ENCODE assay signal across 17 cellular contexts in genomic region chr10:24680647-24681475, GRCh38. TPM values are rescaled to one million over a fixed set of nuclear protein-coding genes. Genes with fewer than 3 reads are reported as not detected.
DNase-seq lines count a peak whose midpoint lies in the region; ATAC-seq and TF ChIP-seq lines count a peak whose summit lies in the region.
"Had no signal": no experiment of that assay in that cellular context is flagged by ENCODE, and none has a peak within 500 bp of the region (broad histone marks: within the 10 kb centered on the region; RNA-seq: fewer than 3 reads in every experiment).

No MANE protein-coding gene starts in this region.

- in situ Hi-C loops in Panc1 (cut with HindIII; ENCODE audit: low pct_unique_long_range_greater_than_20kb, low sequenced_read_pairs): no loop called here

- peak overlapping the region; percentile 44; the same call in 1 of the 2 replicates for H3K27ac ChIP-seq in Panc1 (ENCODE audit: low read length)
- H3K27ac ChIP-seq: neural progenitor cell, upper lobe of right lung had no signal

- no peaks in the 10 kb centered on the region for H3K27me3 Mint-ChIP-seq in stimulated activated memory B cell treated with anti-CD40 and anti-IgM and Interleukin-4, amounts not matched to agents 10 μg/mL and 1 μg/mL and 100 μg/mL, for 72 hours
- no peaks in the 10 kb centered on the region for H3K27me3 Mint-ChIP-seq in T-helper 2 cell treated with Interferon-gamma antibody and Interleukin-4, amounts not matched to agents 5 μg/mL and 100 μg/mL, for 36 hours (ENCODE audit: low read depth)
- H3K27me3 Mint-ChIP-seq: activated CD4-positive, alpha-beta T cell treated with anti-CD3 and anti-CD28 coated beads for 36 hours had no signal

- DNase-seq in AG20443 (ENCODE audit: low spot score) (peak; percentile 32), Panc1 (ENCODE audit: low read depth, low spot score) (no peak), fibroblast of gingiva (ENCODE audit: low read depth) (peak; percentile 67), non-pigmented ciliary epithelial cell (ENCODE audit: low read depth) (peak; percentile 15), NCI-H526 treated with DMSO at 0.1 percent for 48 hours (lab: John Stamatoyannopoulos, UW) (no peak), NCI-H1092 (lab: John Stamatoyannopoulos, UW) (no peak)
- no peak for DNase-seq in T-helper 2 cell treated with Interferon-gamma antibody and Interleukin-4, amounts not matched to agents 5 μg/mL and 100 μg/mL, for 36 hours (ENCODE audit: low spot score)
- DNase-seq: activated CD4-positive, alpha-beta T cell treated with anti-CD3 and anti-CD28 coated beads for 36 hours; activated T-cell treated with anti-CD3 and anti-CD28 coated beads, Interleukin-2, amount 50 U/mL, for 4 hours; AML-193; amygdala; DMS53; effector memory CD4-positive, alpha-beta T cell; NCI-H2029 treated with DMSO at 0.1 percent for 48 hours; upper lobe of right lung had no signal

- H3K4me1 Mint-ChIP-seq in stimulated activated memory B cell treated with anti-CD40 and anti-IgM and Interleukin-4, amounts not matched to agents 10 μg/mL and 1 μg/mL and 100 μg/mL, for 72 hours: peaks cover 9% of the 10 kb centered on the region
- H3K4me1 Mint-ChIP-seq in T-helper 2 cell treated with Interferon-gamma antibody and Interleukin-4, amounts not matched to agents 5 μg/mL and 100 μg/mL, for 36 hours (ENCODE audit: low read depth): no peaks in the 10 kb centered on the region
- H3K4me1 Mint-ChIP-seq: neural progenitor cell had no signal

- POLR2A ChIA-PET in Panc1 (lab: Charles Lee): no interaction called here

- H3K9me3 Mint-ChIP-seq in stimulated activated memory B cell treated with anti-CD40 and anti-IgM and Interleukin-4, amounts not matched to agents 10 μg/mL and 1 μg/mL and 100 μg/mL, for 72 hours: no peaks in the 10 kb centered on the region
- peaks cover 4% of the 10 kb centered on the region for H3K9me3 Mint-ChIP-seq in T-helper 2 cell treated with Interferon-gamma antibody and Interleukin-4, amounts not matched to agents 5 μg/mL and 100 μg/mL, for 36 hours
- H3K9me3 Mint-ChIP-seq: activated T-cell treated with anti-CD3 and anti-CD28 coated beads, Interleukin-2, amount 50 U/mL, for 4 hours had no signal

- no peaks in the 10 kb centered on the region for H3K27me3 ChIP-seq in Panc1 (ENCODE audit: control insufficient read depth, insufficient read depth, low read length)
- H3K27me3 ChIP-seq: neural progenitor cell, upper lobe of right lung had no signal

- no peak for ATAC-seq in Panc1
- no peak for ATAC-seq in stimulated activated memory B cell treated with anti-CD40 and anti-IgM and Interleukin-4, amounts not matched to agents 10 μg/mL and 1 μg/mL and 100 μg/mL, for 72 hours
- ATAC-seq: activated CD4-positive, alpha-beta T cell treated with anti-CD3 and anti-CD28 coated beads for 36 hours; activated T-cell treated with anti-CD3 and anti-CD28 coated beads, Interleukin-2, amount 50 U/mL, for 4 hours; upper lobe of right lung had no signal

- intact Hi-C loops in Panc1 (cut with micrococcal nuclease; ENCODE audit: unreplicated experiment): no loop called here

- no peaks in the 10 kb centered on the region for H3K36me3 ChIP-seq in Panc1 (ENCODE audit: control insufficient read depth, insufficient read depth, low read length)
- H3K36me3 ChIP-seq: neural progenitor cell, upper lobe of right lung had no signal

- no peak for TF ChIP-seq CTCF in Panc1 (IDR thresholded peaks at IDR 0.05)

- H3K36me3 Mint-ChIP-seq in stimulated activated memory B cell treated with anti-CD40 and anti-IgM and Interleukin-4, amounts not matched to agents 10 μg/mL and 1 μg/mL and 100 μg/mL, for 72 hours: no peaks in the 10 kb centered on the region
- H3K36me3 Mint-ChIP-seq in T-helper 2 cell treated with Interferon-gamma antibody and Interleukin-4, amounts not matched to agents 5 μg/mL and 100 μg/mL, for 36 hours (ENCODE audit: low read depth): no peaks in the 10 kb centered on the region

- H3K4me3 ChIP-seq in Panc1 (ENCODE audit: low read depth in 2 of 2, low read length in 2 of 2): no peak overlapping the region
- H3K4me3 ChIP-seq: neural progenitor cell, upper lobe of right lung had no signal

- no peak overlapping the region for H3K27ac Mint-ChIP-seq in stimulated activated memory B cell treated with anti-CD40 and anti-IgM and Interleukin-4, amounts not matched to agents 10 μg/mL and 1 μg/mL and 100 μg/mL, for 72 hours
- no peak overlapping the region for H3K27ac Mint-ChIP-seq in T-helper 2 cell treated with Interferon-gamma antibody and Interleukin-4, amounts not matched to agents 5 μg/mL and 100 μg/mL, for 36 hours
- H3K27ac Mint-ChIP-seq: activated CD4-positive, alpha-beta T cell treated with anti-CD3 and anti-CD28 coated beads for 36 hours; neural progenitor cell had no signal

- CTCF ChIA-PET in Panc1 (lab: Charles Lee): interaction anchor here (0.6 kb wide), 1 partner anchor 63 kb away, joined by 3 read pairs; no protein-coding TSS in a partner anchor

- BruUV-seq in Panc1 (replicated peaks; lab: Mats Ljungman, UMichigan): no TSS peak

- H3K4me1 ChIP-seq in Panc1 (ENCODE audit: control insufficient read depth, insufficient read depth, low read length): no peaks in the 10 kb centered on the region
- H3K4me1 ChIP-seq: neural progenitor cell had no signal

- H3K4me3 Mint-ChIP-seq in stimulated activated memory B cell treated with anti-CD40 and anti-IgM and Interleukin-4, amounts not matched to agents 10 μg/mL and 1 μg/mL and 100 μg/mL, for 72 hours: no peak overlapping the region
- H3K4me3 Mint-ChIP-seq in T-helper 2 cell treated with Interferon-gamma antibody and Interleukin-4, amounts not matched to agents 5 μg/mL and 100 μg/mL, for 36 hours: no peak overlapping the region
- H3K4me3 Mint-ChIP-seq: activated CD4-positive, alpha-beta T cell treated with anti-CD3 and anti-CD28 coated beads for 36 hours; activated T-cell treated with anti-CD3 and anti-CD28 coated beads, Interleukin-2, amount 50 U/mL, for 4 hours; neural progenitor cell had no signal

- H3K9me3 ChIP-seq in Panc1 (ENCODE audit: control insufficient read depth, insufficient read depth, low read depth, low read length): no peaks in the 10 kb centered on the region
- H3K9me3 ChIP-seq: upper lobe of right lung had no signal

RNA-seq across cellular contexts. Expression of gene ARHGAP21, which starts 42.8 kb away (rescaled TPM):
- total RNA-seq in Panc1 (2021; ENCODE audit: unreplicated experiment): 45.8 TPM
- 26.3 TPM for polyA plus RNA-seq in Panc1 (2012; ENCODE audit: insufficient read length)

Comparison
In these comparisons a context has a peak if more than half of its experiments do, and no peak if none do; other contexts are left out.
1. DNase-seq: peak in AG20443 (single experiment), fibroblast of gingiva (single experiment) and non-pigmented ciliary epithelial cell (single experiment); none in Panc1 (single experiment), T-helper 2 cell treated with Interferon-gamma antibody and Interleukin-4, amounts not matched to agents 5 μg/mL and 100 μg/mL, for 36 hours (single experiment), NCI-H526 treated with DMSO at 0.1 percent for 48 hours (single experiment) and NCI-H1092 (single experiment).